15 cellular contexts compared by ENCODE assay signal in the genomic region with DNA sequence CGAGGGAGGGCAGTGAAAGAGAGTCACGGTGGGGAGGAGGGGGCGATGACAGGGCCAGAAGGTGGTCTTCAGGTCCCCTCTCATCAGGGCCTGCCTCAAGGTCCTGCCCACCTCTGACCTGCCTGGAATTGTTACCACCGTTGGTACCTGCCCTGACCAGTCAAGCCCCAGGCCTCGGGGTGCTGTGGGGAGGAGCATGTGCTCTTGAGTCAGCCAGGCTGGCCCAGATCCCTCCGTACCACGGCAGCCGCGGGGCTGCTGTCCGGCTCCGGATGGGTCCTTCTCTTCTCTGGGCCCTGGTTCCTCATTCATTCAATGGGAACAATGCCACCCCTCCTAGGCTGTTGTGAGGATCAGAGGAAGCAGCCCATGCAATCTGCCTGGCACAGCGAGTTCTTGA. TPM values are rescaled to one million over a fixed set of nuclear protein-coding genes. Genes with fewer than 3 reads are reported as not detected.
DNase-seq lines count a peak whose midpoint lies in the region; ATAC-seq and TF ChIP-seq lines count a peak whose summit lies in the region.
"Had no signal": no experiment of that assay in that cellular context is flagged by ENCODE, and none has a peak within 500 bp of the region (broad histone marks: within the 10 kb centered on the region; RNA-seq: fewer than 3 reads in every experiment).

No MANE protein-coding gene starts in this region.

- no peaks in the 10 kb centered on the region for H3K4me1 ChIP-seq in mucosa of descending colon (ENCODE audit: low read depth)
- H3K4me1 ChIP-seq: gastroesophageal sphincter, tibial nerve had no signal

- TF ChIP-seq CTCF in epithelial cell of esophagus (IDR thresholded peaks at IDR 0.05; ENCODE audit: insufficient read depth, low read depth, low read length, missing control alignments): no peak
- no peak for TF ChIP-seq CTCF in mucosa of descending colon (IDR thresholded peaks at IDR 0.05)

- H3K36me3 ChIP-seq in mucosa of descending colon (ENCODE audit: low read depth): no peaks in the 10 kb centered on the region
- H3K36me3 ChIP-seq: gastroesophageal sphincter, tibial nerve had no signal

- intact Hi-C loops in mucosa of descending colon (cut with DNase I, micrococcal nuclease): no loop called here

- H3K9me3 ChIP-seq in mucosa of descending colon: no peaks in the 10 kb centered on the region
- H3K9me3 ChIP-seq: gastroesophageal sphincter, tibial nerve had no signal

- peak; percentile 7 for ATAC-seq in mucosa of descending colon
- ATAC-seq: activated naive CD8-positive, alpha-beta T cell treated with anti-CD3 and anti-CD28 coated beads, Interleukin-2, amount 50 U/mL, for 24 hours; gastroesophageal sphincter; Panc1 had no signal

- no peak overlapping the region for H3K4me3 ChIP-seq in epithelial cell of esophagus (ENCODE audit: low read length)
- H3K4me3 ChIP-seq in mucosa of descending colon: no peak overlapping the region
- H3K4me3 ChIP-seq: gastroesophageal sphincter, tibial nerve had no signal

- DNase-seq in activated effector memory CD4-positive, alpha-beta T cell treated with anti-CD3 and anti-CD28 coated beads, Interleukin-2, amount 50 U/mL, for 16 hours: peak; percentile 43
- no peak for DNase-seq in activated effector memory CD4-positive, alpha-beta T cell treated with Interleukin-2 at 50 U/mL for 16 hours
- DNase-seq in epithelial cell of esophagus (ENCODE audit: low read depth) (peak; percentile 70), mucosa of descending colon (no peak), ureter (ENCODE audit: low spot score) (peak; percentile 50), NCI-H1092 treated with DMSO at 0.1 percent for 48 hours (lab: John Stamatoyannopoulos, UW) (no peak), nucleus accumbens (lab: John Stamatoyannopoulos, UW) (no peak), dedifferentiated amniotic fluid mesenchymal stem cell (ENCODE audit: extremely low spot score) (no peak)
- DNase-seq: activated naive CD8-positive, alpha-beta T cell treated with anti-CD3 and anti-CD28 coated beads, Interleukin-2, amount 50 U/mL, for 24 hours; DMS 273 treated with DMSO at 0.1 percent for 48 hours; MV-4-11; NCI-H187 had no signal

RNA-seq across cellular contexts. Expression of a gene that starts 22.0 kb away (rescaled TPM):
- total RNA-seq in mucosa of descending colon (100 to 1,000 TPM; 146 to 381 (median 225) TPM), ureter (237 TPM)

Comparison
In these comparisons a context has a peak if more than half of its experiments do, and no peak if none do; other contexts are left out.
1. DNase-seq: peak in activated effector memory CD4-positive, alpha-beta T cell treated with anti-CD3 and anti-CD28 coated beads, Interleukin-2, amount 50 U/mL, for 16 hours (single experiment), epithelial cell of esophagus (single experiment) and ureter (single experiment); none in activated effector memory CD4-positive, alpha-beta T cell treated with Interleukin-2 at 50 U/mL for 16 hours (single experiment), mucosa of descending colon (0 of 3), NCI-H1092 treated with DMSO at 0.1 percent for 48 hours (single experiment), nucleus accumbens (0 of 56) and dedifferentiated amniotic fluid mesenchymal stem cell (single experiment).